ENCODE assay signal across 25 cellular contexts in the genomic region with DNA sequence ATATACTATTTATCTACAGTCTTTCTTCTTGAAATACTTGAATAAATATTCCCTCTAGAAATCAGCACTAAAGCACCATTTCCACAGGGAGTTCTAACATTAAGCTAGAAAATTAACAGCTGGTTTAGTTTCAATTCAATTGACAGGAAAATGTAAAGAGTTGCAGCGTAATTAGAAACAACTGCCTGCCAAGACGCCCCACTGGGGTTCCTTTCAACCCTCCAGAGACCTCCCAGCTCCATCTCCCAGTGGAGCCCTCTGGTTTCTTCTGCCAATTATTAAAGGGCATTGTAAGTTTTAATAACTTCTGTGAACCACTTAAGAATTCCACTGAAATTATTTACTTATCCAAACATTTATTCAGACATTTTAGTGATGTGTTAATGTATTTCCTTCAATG. TPM values are rescaled to one million over a fixed set of nuclear protein-coding genes. Genes with fewer than 3 reads are reported as not detected.
"Had no signal": no experiment of that assay in that cellular context is flagged by ENCODE, and none has a peak within 500 bp of the region (broad histone marks: within the 10 kb centered on the region; RNA-seq: fewer than 3 reads in every experiment).

No MANE protein-coding gene starts in this region.

- H3K27ac ChIP-seq: brain microvascular endothelial cell, SJSA1, VCaP had no signal

- H3K9me3 ChIP-seq: SJSA1 had no signal

- H3K4me3 ChIP-seq: SJSA1 had no signal

- H3K36me3 ChIP-seq: brain microvascular endothelial cell, SJSA1 had no signal

- ATAC-seq: activated CD4-positive, alpha-beta T cell treated with anti-CD3 and anti-CD28 coated beads for 36 hours; activated T-helper 17 cell treated with anti-CD3 and anti-CD28 coated beads, Interleukin-2, amount 50 U/mL, for 72 hours had no signal

- H3K27ac Mint-ChIP-seq: activated CD4-positive, alpha-beta memory T cell treated with anti-CD3 and anti-CD28 coated beads, Interleukin-2, amount 10 ng/mL, durations not matched to agents 7 days and 5 days; activated CD4-positive, alpha-beta T cell treated with anti-CD3 and anti-CD28 coated beads for 36 hours; activated naive CD4-positive, alpha-beta T cell treated with anti-CD3 and anti-CD28 coated beads, Interleukin-2, amount 10 ng/mL, durations not matched to agents 7 days and 5 days; activated naive CD8-positive, alpha-beta T cell treated with anti-CD3 and anti-CD28 coated beads for 36 hours; activated T-helper 17 cell treated with anti-CD3 and anti-CD28 coated beads, Interleukin-2, amount 50 U/mL, for 72 hours had no signal

- H3K4me3 Mint-ChIP-seq: activated CD4-positive, alpha-beta memory T cell treated with anti-CD3 and anti-CD28 coated beads, Interleukin-2, amount 10 ng/mL, durations not matched to agents 7 days and 5 days; activated CD4-positive, alpha-beta T cell treated with anti-CD3 and anti-CD28 coated beads for 36 hours; activated naive CD4-positive, alpha-beta T cell treated with anti-CD3 and anti-CD28 coated beads, Interleukin-2, amount 10 ng/mL, durations not matched to agents 7 days and 5 days; activated naive CD8-positive, alpha-beta T cell treated with anti-CD3 and anti-CD28 coated beads for 36 hours; activated T-helper 17 cell treated with anti-CD3 and anti-CD28 coated beads, Interleukin-2, amount 50 U/mL, for 72 hours had no signal

- DNase-seq: activated CD4-positive, alpha-beta memory T cell treated with anti-CD3 and anti-CD28 coated beads, Interleukin-2, amount 10 ng/mL, durations not matched to agents 7 days and 5 days; activated CD4-positive, alpha-beta T cell treated with anti-CD3 and anti-CD28 coated beads for 36 hours; activated CD4-positive, alpha-beta T cell treated with anti-CD3 and anti-CD28 coated beads, Interleukin-2, amount 50 U/mL, for 1 hour; activated CD4-positive, CD25-positive, alpha-beta regulatory T cell; activated gamma-delta T cell treated with Interleukin-2 at 50 U/mL for 16 hours; activated naive CD4-positive, alpha-beta T cell treated with anti-CD3 and anti-CD28 coated beads, Interleukin-2, amount 10 ng/mL, durations not matched to agents 7 days and 5 days; activated naive CD8-positive, alpha-beta T cell treated with anti-CD3 and anti-CD28 coated beads for 36 hours; activated T-cell treated with anti-CD3 and anti-CD28 coated beads for 4 hours; activated T-cell treated with anti-CD3 and anti-CD28 coated beads, Interleukin-2, amount 50 U/mL, for 48 hours; brain microvascular endothelial cell; cerebellar nuclear complex; Kasumi-1; NCI-H1092; NCI-H1930; NCI-H2171; NCI-H2227 treated with DMSO at 0.1 percent for 48 hours; NCI-H446 treated with DMSO at 0.1 percent for 48 hours; NCI-H524 treated with DMSO at 0.1 percent for 48 hours; SHP77; T-helper 2 cell; T1000 had no signal

- H3K9me3 Mint-ChIP-seq: activated CD4-positive, alpha-beta memory T cell treated with anti-CD3 and anti-CD28 coated beads, Interleukin-2, amount 10 ng/mL, durations not matched to agents 7 days and 5 days; activated naive CD4-positive, alpha-beta T cell treated with anti-CD3 and anti-CD28 coated beads, Interleukin-2, amount 10 ng/mL, durations not matched to agents 7 days and 5 days; activated naive CD8-positive, alpha-beta T cell treated with anti-CD3 and anti-CD28 coated beads for 36 hours; activated T-helper 17 cell treated with anti-CD3 and anti-CD28 coated beads, Interleukin-2, amount 50 U/mL, for 72 hours had no signal

- H3K36me3 Mint-ChIP-seq: activated naive CD4-positive, alpha-beta T cell treated with anti-CD3 and anti-CD28 coated beads, Interleukin-2, amount 10 ng/mL, durations not matched to agents 7 days and 5 days; activated naive CD8-positive, alpha-beta T cell treated with anti-CD3 and anti-CD28 coated beads for 36 hours had no signal

RNA-seq across cellular contexts. Expression of a gene that starts 4.1 kb away (rescaled TPM):
- total RNA-seq: M059J, SJSA1 had no signal

RNA-seq across cellular contexts. Expression of a gene that starts 36.0 kb away (rescaled TPM):
- total RNA-seq: SJSA1 had no signal
